ENCODE assay signal across 23 cellular contexts in the genomic region with DNA sequence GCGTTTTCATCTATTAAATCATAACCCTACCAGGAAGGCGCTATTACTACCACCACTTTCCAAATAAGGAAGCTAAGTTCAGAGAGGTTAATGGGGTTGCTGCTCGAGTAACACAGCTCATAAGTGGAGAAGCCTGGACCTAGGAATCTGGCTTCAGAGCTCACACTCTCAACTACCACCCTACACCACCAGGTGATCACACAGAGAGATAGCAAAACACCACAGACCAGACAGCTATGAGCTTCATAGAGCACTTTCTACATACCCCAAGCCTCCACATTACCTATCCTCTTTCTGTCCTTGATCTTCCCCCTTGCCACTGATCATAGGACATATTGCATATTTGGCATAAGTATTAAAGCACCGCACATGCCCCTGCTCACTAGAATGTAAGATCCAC.
"Had no signal": no experiment of that assay in that cellular context is flagged by ENCODE, and none has a peak within 500 bp of the region (broad histone marks: within the 10 kb centered on the region; RNA-seq: fewer than 3 reads in every experiment).

No MANE protein-coding gene starts in this region.

- H3K9ac ChIP-seq: KMS-11 had no signal

- H3K4me2 ChIP-seq: KMS-11 had no signal

- H3K4me3 ChIP-seq: SJSA1, SK-N-MC had no signal

- H3K27ac ChIP-seq: HL-60, KMS-11, SJSA1, SK-N-MC had no signal

- H3K27me3 ChIP-seq: SJSA1 had no signal

- H3K9me3 ChIP-seq: SJSA1 had no signal

- H3K36me3 ChIP-seq: SJSA1 had no signal

- DNase-seq: IMR-90, Kasumi-1, MM.1S, NCI-H1092 treated with DMSO at 0.1 percent for 48 hours, NCI-H1436, NCI-H187, NCI-H2029, NCI-H2081 treated with DMSO at 0.1 percent for 48 hours, NCI-H2171, NCI-H345, NCI-H446 treated with DMSO at 0.1 percent for 48 hours, NCI-H510A treated with DMSO at 0.1 percent for 48 hours, NCI-H526 treated with DMSO at 0.1 percent for 48 hours, NCI-H748 treated with DMSO at 0.1 percent for 48 hours, Right ventricle myocardium superior, RPMI8226, SIG-M5, SW 1271 had no signal

- H3K4me1 ChIP-seq: SJSA1 had no signal

- FAIRE-seq: RCC 7860 had no signal
